8 cellular contexts compared by ENCODE assay signal in the genomic region with DNA sequence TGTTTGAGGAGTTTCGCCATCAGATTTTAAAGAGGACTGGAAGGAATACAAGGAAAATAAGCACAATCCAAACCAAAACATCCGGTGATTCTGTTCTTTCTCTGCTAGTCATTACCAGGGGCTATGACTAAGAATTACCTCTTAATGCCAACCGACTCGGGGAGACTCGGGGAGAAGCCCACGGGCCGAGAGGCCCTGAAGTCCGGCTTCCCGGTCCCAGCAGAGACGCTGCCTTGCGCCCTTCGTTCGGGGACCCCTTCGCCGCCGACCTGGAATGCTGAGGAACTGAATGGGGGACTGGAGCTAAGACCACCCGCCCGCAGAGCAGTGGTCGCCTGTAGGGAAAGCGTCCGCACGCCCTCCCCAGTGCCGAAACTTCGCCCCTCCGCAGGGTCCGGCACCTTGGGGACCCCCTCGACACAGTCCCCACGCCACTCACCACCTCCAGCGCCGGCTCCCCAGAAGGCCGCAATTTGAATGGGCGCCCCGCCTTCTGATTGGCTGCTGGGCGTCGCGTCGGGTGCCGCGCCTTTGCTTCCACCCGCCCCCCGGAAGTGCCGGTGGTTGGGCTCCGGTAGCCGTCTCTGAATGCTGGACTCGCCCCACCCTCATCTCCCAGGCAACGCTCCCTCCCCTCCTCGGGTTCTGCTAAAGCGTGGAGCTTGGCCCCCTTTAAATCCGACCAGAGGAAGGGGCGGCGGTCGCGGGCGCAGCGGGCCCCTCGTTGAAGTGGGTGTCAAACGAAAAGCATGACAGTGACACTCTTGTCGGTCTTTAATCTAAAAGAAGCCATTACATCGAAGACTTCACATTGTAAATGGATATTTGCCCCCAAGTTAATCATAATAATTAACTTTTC. TPM values are rescaled to one million over a fixed set of nuclear protein-coding genes. Genes with fewer than 3 reads are reported as not detected.
DNase-seq lines count a peak whose midpoint lies in the region; TF ChIP-seq lines count a peak whose summit lies in the region.

TSS of gene KIF14 (minus strand) at position 479 of the 859 bp plus-strand sequence. CDS start 2,028 bp downstream, outside the sequence.

- intact Hi-C loops in activated T-helper 2 cell treated with anti-CD3 and anti-CD28 coated beads, Interferon-gamma antibody, Interleukin-2, Interleukin-4, amounts not matched to agents 10 μg/mL and 5 μg/mL and 100 μg/mL, durations not matched to agents 14 hours and 24 hours and 36 hours (cut with micrococcal nuclease), result loop anchor here (1.0 to 10.0 kb wide), 4 partner anchors 50 to 494 kb away; partner anchors contain the start of gene CACNA1S

- H2BK12ac ChIP-seq in H9 (ENCODE audit: insufficient read length, low read depth, low read length), result no peak within 1 kb of the TSS

- H3K27me3 ChIP-seq in H9 (ENCODE audit: insufficient read depth, low read length) (no peaks in the 10 kb centered on the region), neural progenitor cell (no peaks in the 10 kb centered on the region)

- peaks cover 10% of the 10 kb centered on the region for H3F3A ChIP-seq in neural progenitor cell (ENCODE audit: low read depth)

- H3K27ac ChIP-seq in H9 (ENCODE audit: insufficient read length, low read depth, low read length) (no peak within 1 kb of the TSS), neural progenitor cell (no peak within 1 kb of the TSS)

- peak within 1 kb of the TSS; percentile 92 for H3K4me3 ChIP-seq in fibroblast of villous mesenchyme (ENCODE audit: low read depth, low read length)
- peak within 1 kb of the TSS; percentile 82 for H3K4me3 ChIP-seq in neural progenitor cell

- H2AFZ ChIP-seq in H9 (ENCODE audit: low read length) (no peak within 1 kb of the TSS), neural progenitor cell (replicated peaks) (peak within 1 kb of the TSS; percentile 58)

- H3K79me2 ChIP-seq in H9 (ENCODE audit: insufficient read depth, low read length) (no peaks in the 10 kb centered on the region), neural progenitor cell (ENCODE audit: low read depth) (peaks cover 46% of the 10 kb centered on the region)

- no peaks in the 10 kb centered on the region for H3K9me3 ChIP-seq in ES-I3 (ENCODE audit: control insufficient read depth, insufficient read depth, low read length)
- H3K9me3 ChIP-seq in H9 (ENCODE audit: control insufficient read depth, low read depth, low read length), result no peaks in the 10 kb centered on the region
- no peaks in the 10 kb centered on the region for H3K9me3 ChIP-seq in neural progenitor cell (ENCODE audit: low read depth)

- peak within 1 kb of the TSS; percentile 54 for H3K4me2 ChIP-seq in H9 (ENCODE audit: insufficient read depth, insufficient read length, low read length)
- H3K4me2 ChIP-seq in neural progenitor cell, result peak within 1 kb of the TSS; percentile 91

- no peak within 1 kb of the TSS for H2AK5ac ChIP-seq in H9 (ENCODE audit: insufficient read length, low read length)

- H3K4me1 Mint-ChIP-seq in H9, result peaks cover 13 to 23% of the 10 kb centered on the region in 2 experiments
- peaks cover 47% of the 10 kb centered on the region for H3K4me1 Mint-ChIP-seq in activated T-helper 2 cell treated with anti-CD3 and anti-CD28 coated beads, Interferon-gamma antibody, Interleukin-2, Interleukin-4, amounts not matched to agents 10 μg/mL and 5 μg/mL and 100 μg/mL, durations not matched to agents 14 hours and 24 hours and 36 hours (ENCODE audit: low read depth)
- peaks cover 14% of the 10 kb centered on the region for H3K4me1 Mint-ChIP-seq in neural progenitor cell

- H3K27ac Mint-ChIP-seq in H9 (peak within 1 kb of the TSS in 2 of 3 experiments; percentile 95 to 96; a peak in 5 of 7 replicates), neural progenitor cell (peak within 1 kb of the TSS; percentile 54)
- peak within 1 kb of the TSS; percentile 87 for H3K27ac Mint-ChIP-seq in activated T-helper 2 cell treated with anti-CD3 and anti-CD28 coated beads, Interferon-gamma antibody, Interleukin-2, Interleukin-4, amounts not matched to agents 10 μg/mL and 5 μg/mL and 100 μg/mL, durations not matched to agents 14 hours and 24 hours and 36 hours

- no peak within 1 kb of the TSS for H2BK5ac ChIP-seq in H9 (ENCODE audit: insufficient read length, low read length)

- no CpG with 5 or more reads among the region's 59 CpGs for WGBS in H9 (ENCODE audit: extremely low coverage, insufficient read length, low lambda C conversion rate)

- H3K4ac ChIP-seq in H9 (ENCODE audit: low read depth, low read length), result no peak within 1 kb of the TSS

- peak; percentile 72 for TF ChIP-seq POLR2A in Raji (IDR thresholded peaks at IDR 0.05; ENCODE audit: insufficient read depth, low read depth, low read length)

- no peaks in the 10 kb centered on the region for H3K23me2 ChIP-seq in H9 (ENCODE audit: insufficient read length, low read depth, low read length, poor library complexity, severe bottlenecking)

- H4K5ac ChIP-seq in H9 (ENCODE audit: insufficient read length, low read depth, low read length), result no peak within 1 kb of the TSS

- no peak within 1 kb of the TSS for H2BK20ac ChIP-seq in H9 (ENCODE audit: low read depth, low read length, poor library complexity, severe bottlenecking)

- H3K56ac ChIP-seq in H9 (ENCODE audit: insufficient read length, low read depth, low read length), result no peak within 1 kb of the TSS

- H3K23ac ChIP-seq in H9 (ENCODE audit: insufficient read length, low read depth, low read length), result no peak within 1 kb of the TSS

- peak within 1 kb of the TSS; percentile 92 for H3K18ac ChIP-seq in H9 (ENCODE audit: insufficient read length, low read depth, low read length)

- H2BK120ac ChIP-seq in H9 (ENCODE audit: low read depth, low read length, poor library complexity, severe bottlenecking), result no peak within 1 kb of the TSS

- H3K9me3 Mint-ChIP-seq in H9 (no peaks in the 10 kb centered on the region), neural progenitor cell (no peaks in the 10 kb centered on the region)
- no peaks in the 10 kb centered on the region for H3K9me3 Mint-ChIP-seq in activated T-helper 2 cell treated with anti-CD3 and anti-CD28 coated beads, Interferon-gamma antibody, Interleukin-2, Interleukin-4, amounts not matched to agents 10 μg/mL and 5 μg/mL and 100 μg/mL, durations not matched to agents 14 hours and 24 hours and 36 hours

- no peak within 1 kb of the TSS for H4K8ac ChIP-seq in H9 (replicated peaks; ENCODE audit: insufficient read length, low read depth, low read length)

- H3K4me1 ChIP-seq in ES-I3 (ENCODE audit: insufficient read depth, low read length) (peaks cover 5% of the 10 kb centered on the region; the same call in 1 of the 2 replicates), H9 (ENCODE audit: insufficient read depth, low read length) (no peaks in the 10 kb centered on the region), neural progenitor cell (peaks cover 11% of the 10 kb centered on the region)

- H3K27me3 Mint-ChIP-seq in H9 (ENCODE audit: low read depth) (no peaks in the 10 kb centered on the region), neural progenitor cell (ENCODE audit: insufficient read depth, low read depth) (no peaks in the 10 kb centered on the region)
- H3K27me3 Mint-ChIP-seq in activated T-helper 2 cell treated with anti-CD3 and anti-CD28 coated beads, Interferon-gamma antibody, Interleukin-2, Interleukin-4, amounts not matched to agents 10 μg/mL and 5 μg/mL and 100 μg/mL, durations not matched to agents 14 hours and 24 hours and 36 hours (ENCODE audit: low read depth), result no peaks in the 10 kb centered on the region

- H4K20me1 ChIP-seq in H9 (ENCODE audit: control insufficient read depth, insufficient read depth, insufficient read length) (no peaks in the 10 kb centered on the region), neural progenitor cell (ENCODE audit: low read depth) (no peaks in the 10 kb centered on the region)

- H4K91ac ChIP-seq in H9 (ENCODE audit: insufficient read length, low read depth, low read length), result no peak within 1 kb of the TSS

- H3K9ac ChIP-seq in ES-I3 (ENCODE audit: low read depth, low read length) (peak within 1 kb of the TSS; percentile 86), H9 (ENCODE audit: extremely low read depth, insufficient read length, low read length) (peak within 1 kb of the TSS; percentile 60), neural progenitor cell (peak within 1 kb of the TSS; percentile 71)

- H3K36me3 ChIP-seq in ES-I3 (ENCODE audit: insufficient read depth, low read length) (peaks cover 11% of the 10 kb centered on the region), neural progenitor cell (peaks cover 9% of the 10 kb centered on the region)

- H3K79me1 ChIP-seq in H9 (ENCODE audit: insufficient read depth, low read depth, low read length, poor library complexity, severe bottlenecking), result no peaks in the 10 kb centered on the region

- DNase-seq in H9, result peak; percentile 96
- DNase-seq in M059J (ENCODE audit: low read depth), result peak; percentile 95
- peak; percentile 92 for DNase-seq in activated T-helper 2 cell treated with anti-CD3 and anti-CD28 coated beads, Interferon-gamma antibody, Interleukin-2, Interleukin-4, amounts not matched to agents 10 μg/mL and 5 μg/mL and 100 μg/mL, durations not matched to agents 14 hours and 24 hours and 36 hours (ENCODE audit: low spot score)
- peak; percentile 89 for DNase-seq in fibroblast of villous mesenchyme (ENCODE audit: low read depth)
- peak; percentile 97 for DNase-seq in neural progenitor cell (ENCODE audit: low spot score)
- DNase-seq in stromal cell of bone marrow (ENCODE audit: low read depth), result peak; percentile 86

- no peak for TF ChIP-seq CTCF in H9 (conservative IDR thresholded peaks at IDR 0.05)
- TF ChIP-seq CTCF in fibroblast of villous mesenchyme (IDR thresholded peaks at IDR 0.05; ENCODE audit: insufficient read depth, low read depth, low read length), result no peak
- TF ChIP-seq CTCF in neural progenitor cell (IDR thresholded peaks at IDR 0.05), result no peak

- no peak within 1 kb of the TSS for H2BK15ac ChIP-seq in H9 (ENCODE audit: low read depth, low read length)

- H3K14ac ChIP-seq in H9 (ENCODE audit: insufficient read depth, low read length), result peak within 1 kb of the TSS; percentile 82

- H3K4me3 Mint-ChIP-seq in H9 (peak within 1 kb of the TSS; percentile 89 to 93), neural progenitor cell (peak within 1 kb of the TSS; percentile 90)
- peak within 1 kb of the TSS; percentile 91 for H3K4me3 Mint-ChIP-seq in activated T-helper 2 cell treated with anti-CD3 and anti-CD28 coated beads, Interferon-gamma antibody, Interleukin-2, Interleukin-4, amounts not matched to agents 10 μg/mL and 5 μg/mL and 100 μg/mL, durations not matched to agents 14 hours and 24 hours and 36 hours (ENCODE audit: low read depth)

- peaks cover 4 to 33% (median 19%) of the 10 kb centered on the region in 3 experiments; a peak in 6 of 7 replicates for H3K36me3 Mint-ChIP-seq in H9 (ENCODE audit: insufficient read depth in 1 of 3, low read depth in 3 of 3)
- H3K36me3 Mint-ChIP-seq in activated T-helper 2 cell treated with anti-CD3 and anti-CD28 coated beads, Interferon-gamma antibody, Interleukin-2, Interleukin-4, amounts not matched to agents 10 μg/mL and 5 μg/mL and 100 μg/mL, durations not matched to agents 14 hours and 24 hours and 36 hours (ENCODE audit: low read depth), result peaks cover 37% of the 10 kb centered on the region
- peaks cover 12% of the 10 kb centered on the region for H3K36me3 Mint-ChIP-seq in neural progenitor cell

- no peak within 1 kb of the TSS for H3T11ph ChIP-seq in H9 (ENCODE audit: low read length)

RNA-seq across cellular contexts. Expression of gene KIF14, which starts in this region (rescaled TPM):
- 17.9 and 18.2 TPM in 2 replicates for total RNA-seq in H9 (2021)
- total RNA-seq in M059J (2014; rRNA removed; shearing (Covaris generic)), result 17.1 and 19.3 TPM in 2 replicates
- 13.8 and 14.9 TPM in 2 replicates for total RNA-seq in activated T-helper 2 cell treated with anti-CD3 and anti-CD28 coated beads, Interferon-gamma antibody, Interleukin-2, Interleukin-4, amounts not matched to agents 10 μg/mL and 5 μg/mL and 100 μg/mL, durations not matched to agents 14 hours and 24 hours and 36 hours
- 6.4 and 14.2 TPM in 2 replicates for total RNA-seq in fibroblast of villous mesenchyme
- total RNA-seq in neural progenitor cell (ENCODE audit: low replicate concordance), result 39.0 and 60.2 TPM in 2 replicates
